In genomic region chr3:185335799-185336198, GRCh38 we compare ENCODE assay signal across 13 cellular contexts. TPM values are rescaled to one million over a fixed set of nuclear protein-coding genes. Genes with fewer than 3 reads are reported as not detected.
A peak's percentile ranks its signal among the peaks of the same experiment; 100 is the strongest.
DNase-seq lines count a peak whose midpoint lies in the region; ATAC-seq and TF ChIP-seq lines count a peak whose summit lies in the region.
"Had no signal": no experiment of that assay in that cellular context is flagged by ENCODE, and none has a peak within 500 bp of the region (broad histone marks: within the 10 kb centered on the region; RNA-seq: fewer than 3 reads in every experiment).

No MANE protein-coding gene starts in this region.

- no peak overlapping the region for H4K8ac ChIP-seq in mesenchymal stem cell (ENCODE audit: low read length)

- TF ChIP-seq CTCF in mammary epithelial cell (conservative IDR thresholded peaks at IDR 0.05 in 1 of 2, IDR thresholded peaks at IDR 0.05 in 1 of 2; ENCODE audit: extremely low read depth in 1 of 2, insufficient read depth in 1 of 2, low read depth in 1 of 2, low read length in 2 of 2): no peak
- no peak for TF ChIP-seq CTCF in CD8-positive, alpha-beta T cell (IDR thresholded peaks at IDR 0.05)

- no peak overlapping the region for H3K4ac ChIP-seq in mesenchymal stem cell (ENCODE audit: low read depth in 1 of 2, low read length in 2 of 2)

- H4K91ac ChIP-seq in mesenchymal stem cell (ENCODE audit: low read length): no peak overlapping the region

- intact Hi-C loops in mammary epithelial cell (cut with micrococcal nuclease): no loop called here
- intact Hi-C loops in CD8-positive, alpha-beta T cell (cut with DNase I, micrococcal nuclease): no loop called here

- H3K18ac ChIP-seq in mesenchymal stem cell (ENCODE audit: low read depth in 1 of 2, low read length in 2 of 2): no peak overlapping the region

- H3K27me3 ChIP-seq in mammary epithelial cell (ENCODE audit: insufficient read depth, low read length) (no peaks in the 10 kb centered on the region), mesenchymal stem cell (ENCODE audit: control insufficient read depth in 1 of 2, insufficient read depth in 1 of 2, low read length in 2 of 2) (no peaks in the 10 kb centered on the region)
- no peaks in the 10 kb centered on the region for H3K27me3 ChIP-seq in CD8-positive, alpha-beta T cell (ENCODE audit: insufficient read depth, low read length)
- H3K27me3 ChIP-seq: right atrium auricular region had no signal

- H3K4me2 ChIP-seq in mammary epithelial cell (ENCODE audit: insufficient read depth, low read depth, low read length) (peak overlapping the region; percentile 15), mesenchymal stem cell (ENCODE audit: low read length, poor library complexity, severe bottlenecking) (no peak overlapping the region)

- H2AK5ac ChIP-seq in mesenchymal stem cell (ENCODE audit: low read length, severe bottlenecking): no peak overlapping the region

- H3K36me3 ChIP-seq in mammary epithelial cell (ENCODE audit: insufficient read depth, low read length) (no peaks in the 10 kb centered on the region), mesenchymal stem cell (ENCODE audit: control insufficient read depth in 1 of 2, insufficient read depth in 2 of 2, low read depth in 1 of 2, low read length in 2 of 2) (no peaks in the 10 kb centered on the region)
- H3K36me3 ChIP-seq in CD8-positive, alpha-beta T cell (ENCODE audit: insufficient read depth, low read length): no peaks in the 10 kb centered on the region
- H3K36me3 ChIP-seq: right atrium auricular region had no signal

- H2BK5ac ChIP-seq in mesenchymal stem cell (ENCODE audit: low read depth, low read length, poor library complexity, severe bottlenecking): no peak overlapping the region

- H3K4me3 ChIP-seq in mammary epithelial cell (replicated peaks in 1 of 3; ENCODE audit: insufficient read depth in 1 of 3, low read depth in 2 of 3, low read length in 3 of 3) (no peak overlapping the region), mesenchymal stem cell (ENCODE audit: insufficient read depth in 1 of 2, low read depth in 1 of 2, low read length in 2 of 2) (no peak overlapping the region)
- H3K4me3 ChIP-seq in CD8-positive, alpha-beta T cell (ENCODE audit: low read depth, low read length): no peak overlapping the region
- H3K4me3 ChIP-seq: lung, right atrium auricular region had no signal

- H3K79me1 ChIP-seq in mesenchymal stem cell (replicated peaks; ENCODE audit: low read length, poor library complexity, severe bottlenecking): peaks cover under 1% of the 10 kb centered on the region

- in situ Hi-C loops in mammary epithelial cell (cut with MboI; ENCODE audit: low sequenced_read_pairs in 2 of 2): loop anchor here in 1 of 2 donors (25.0 kb wide), 1 partner anchor 227 kb away; the partner anchor contains the start of gene LIPH

- DNase-seq in DMS53 (lab: John Stamatoyannopoulos, UW) (peak; percentile 82), M059J (ENCODE audit: low read depth) (peak; percentile 90), mammary epithelial cell (peak; percentile 89), mesenchymal stem cell (peak; percentile 41), SK-N-DZ (ENCODE audit: low spot score) (no peak), medulla oblongata (ENCODE audit: extremely low spot score) (no peak)
- no peak for DNase-seq in CD8-positive, alpha-beta T cell
- DNase-seq: caudate nucleus, foreskin melanocyte, NCI-H1694 had no signal

- H2BK12ac ChIP-seq in mesenchymal stem cell (ENCODE audit: low read length in 2 of 2): no peak overlapping the region

- H3K9me3 Mint-ChIP-seq in CD8-positive, alpha-beta T cell: no peaks in the 10 kb centered on the region

- peaks cover 2% of the 10 kb centered on the region for H3K4me1 Mint-ChIP-seq in CD8-positive, alpha-beta T cell (ENCODE audit: low read depth)

- BruUV-seq in mammary epithelial cell (replicated peaks; lab: Mats Ljungman, UMichigan): no TSS peak

- dilution Hi-C loops in mammary epithelial cell (cut with HindIII; ENCODE audit: low sequenced_read_pairs): no loop called here

- H2AFZ ChIP-seq in mammary epithelial cell (ENCODE audit: low read depth, low read length) (no peak overlapping the region), mesenchymal stem cell (ENCODE audit: low read depth, low read length) (no peak overlapping the region)

- no peak overlapping the region for H3K27ac Mint-ChIP-seq in CD8-positive, alpha-beta T cell

- H3K9me3 ChIP-seq in mammary epithelial cell (replicated peaks; ENCODE audit: insufficient read depth, low read length) (no peaks in the 10 kb centered on the region), mesenchymal stem cell (ENCODE audit: control insufficient read depth, low read length) (no peaks in the 10 kb centered on the region)
- H3K9me3 ChIP-seq in CD8-positive, alpha-beta T cell (ENCODE audit: low read length): no peaks in the 10 kb centered on the region
- H3K9me3 ChIP-seq: right atrium auricular region had no signal

- no peak overlapping the region for H3K23ac ChIP-seq in mesenchymal stem cell (ENCODE audit: low read length in 2 of 2)

- H3K27ac ChIP-seq in mammary epithelial cell (ENCODE audit: insufficient read depth, low read depth, low read length): no peak overlapping the region
- peak overlapping the region; percentile 54 for H3K27ac ChIP-seq in mesenchymal stem cell (ENCODE audit: low read length, poor library complexity, severe bottlenecking)
- H3K27ac ChIP-seq in CD8-positive, alpha-beta T cell (ENCODE audit: low read depth, low read length): no peak overlapping the region
- H3K27ac ChIP-seq: right atrium auricular region had no signal

- no peaks in the 10 kb centered on the region for H3K79me2 ChIP-seq in mammary epithelial cell (ENCODE audit: insufficient read depth, low read length)

- H3K14ac ChIP-seq in mesenchymal stem cell (ENCODE audit: low read length in 2 of 2): no peak overlapping the region

- H2BK15ac ChIP-seq in mesenchymal stem cell (ENCODE audit: low read depth, poor library complexity, severe bottlenecking): no peak overlapping the region

- POLR2A ChIA-PET in CD8-positive, alpha-beta T cell (lab: Charles Lee): no interaction called here

- CTCF ChIA-PET in mammary epithelial cell (lab: Charles Lee; ENCODE audit: low non-redundant PET): no interaction called here
- CTCF ChIA-PET in CD8-positive, alpha-beta T cell (lab: Charles Lee): no interaction called here

- H3K36me3 Mint-ChIP-seq in CD8-positive, alpha-beta T cell: no peaks in the 10 kb centered on the region

- peaks cover 18% of the 10 kb centered on the region for H3K4me1 ChIP-seq in mammary epithelial cell (ENCODE audit: insufficient read depth, low read length)
- peaks cover 2% of the 10 kb centered on the region for H3K4me1 ChIP-seq in mesenchymal stem cell (ENCODE audit: control insufficient read depth, insufficient read depth, low read depth, low read length)
- no peaks in the 10 kb centered on the region for H3K4me1 ChIP-seq in CD8-positive, alpha-beta T cell (ENCODE audit: insufficient read depth, low read length)
- H3K4me1 ChIP-seq: right atrium auricular region had no signal

- H2BK120ac ChIP-seq in mesenchymal stem cell (ENCODE audit: low read depth, low read length): no peak overlapping the region

- H3K9ac ChIP-seq in mammary epithelial cell (ENCODE audit: insufficient read depth, low read length): no peak overlapping the region
- no peak overlapping the region for H3K9ac ChIP-seq in mesenchymal stem cell (ENCODE audit: low read length)

- no peaks in the 10 kb centered on the region for H4K20me1 ChIP-seq in mammary epithelial cell (ENCODE audit: insufficient read depth, low read length)

- peaks cover 6% of the 10 kb centered on the region for H3K27me3 Mint-ChIP-seq in CD8-positive, alpha-beta T cell (ENCODE audit: low read depth)

- H3K4me3 Mint-ChIP-seq in CD8-positive, alpha-beta T cell: no peak overlapping the region

- ATAC-seq in CD8-positive, alpha-beta T cell: no peak
- ATAC-seq in HG03175 (IDR thresholded peaks at IDR 0.05; ENCODE audit: unreplicated experiment): no peak

RNA-seq across cellular contexts. Expression of gene MAP3K13, which starts 27.1 kb away (rescaled TPM):
- 30.9 and 47.9 TPM in 2 replicates for total RNA-seq in M059J (2014; rRNA removed; shearing (Covaris generic))
- 10 to 100 TPM; 21.5 to 28.8 TPM for total RNA-seq in mammary epithelial cell
- 11.7 TPM for polyA plus RNA-seq in mammary epithelial cell
- 5.1 TPM for polyA minus RNA-seq in mammary epithelial cell
- 34.5 TPM for polyA plus RNA-seq in mesenchymal stem cell (2013, experiment 1 of 2)
- polyA plus RNA-seq in mesenchymal stem cell (2013, experiment 2 of 2): 37.7 TPM
- 1 to 10 TPM; 5.7 to 8.5 TPM for total RNA-seq in CD8-positive, alpha-beta T cell
- 34.4 and 39.0 TPM in 2 replicates for polyA plus RNA-seq in SK-N-DZ (2014; cell fraction: cytosol; rRNA removed)
- polyA plus RNA-seq in SK-N-DZ (2014; cell fraction: nucleus; rRNA removed): 6.9 and 10.4 TPM in 2 replicates

Comparison
In these comparisons a context has a peak if more than half of its experiments do, and no peak if none do; other contexts are left out.
1. DNase-seq: peak in DMS53 (single experiment), M059J (single experiment), mammary epithelial cell (single experiment) and mesenchymal stem cell (single experiment); none in CD8-positive, alpha-beta T cell (0 of 7), SK-N-DZ (single experiment) and medulla oblongata (single experiment).